ENCODE assay signal across 16 cellular contexts in the genomic region with DNA sequence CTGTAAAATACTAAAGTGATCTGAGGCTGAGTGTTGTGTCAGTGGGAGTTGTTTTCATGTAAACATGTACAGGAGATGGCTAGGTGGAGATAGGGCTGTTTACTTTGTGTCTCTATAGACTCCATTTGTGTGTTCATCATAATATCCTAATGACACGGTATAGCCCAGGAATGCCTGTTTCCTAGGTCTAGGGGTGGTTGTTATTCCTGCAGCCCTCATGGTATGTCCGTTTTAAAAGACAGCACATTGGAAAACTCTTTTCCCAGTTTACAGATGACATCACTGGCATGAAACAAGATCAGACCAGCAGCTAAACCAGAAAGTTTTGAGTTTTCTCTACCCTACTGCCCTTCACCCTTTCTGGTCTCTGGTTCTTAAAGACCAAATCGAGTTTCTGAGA.
DNase-seq lines count a peak whose midpoint lies in the region; ATAC-seq and TF ChIP-seq lines count a peak whose summit lies in the region.
"Had no signal": no experiment of that assay in that cellular context is flagged by ENCODE, and none has a peak within 500 bp of the region (broad histone marks: within the 10 kb centered on the region; RNA-seq: fewer than 3 reads in every experiment).

No MANE protein-coding gene starts in this region.

- POLR2A ChIA-PET in HCT116 (lab: Charles Lee) = no interaction called here
- POLR2A ChIA-PET in naive thymus-derived CD4-positive, alpha-beta T cell (lab: Charles Lee) = no interaction called here
- POLR2A ChIA-PET in activated CD4-positive, alpha-beta T cell treated with anti-CD3 and anti-CD28 coated beads for 36 hours (lab: Charles Lee) = no interaction called here

- no peak overlapping the region for H2AFZ ChIP-seq in HCT116 (ENCODE audit: low read depth, low read length, poor library complexity, severe bottlenecking)

- BruUV-seq in HCT116 (replicated peaks; lab: Mats Ljungman, UMichigan) = no TSS peak

- DNase-seq in HCT116 (ENCODE audit: low read depth, low spot score) = no peak
- DNase-seq in choroid plexus epithelial cell (ENCODE audit: low read depth) = peak; percentile 55
- DNase-seq in naive thymus-derived CD4-positive, alpha-beta T cell = no peak
- no peak for DNase-seq in NCI-H187 treated with DMSO at 0.1 percent for 48 hours (lab: John Stamatoyannopoulos, UW)
- DNase-seq in activated CD4-positive, alpha-beta T cell treated with anti-CD3 and anti-CD28 coated beads for 36 hours = no peak
- no peak for DNase-seq in effector memory CD8-positive, alpha-beta T cell
- DNase-seq: activated CD4-positive, alpha-beta memory T cell treated with anti-CD3 and anti-CD28 coated beads, Interleukin-2, amount 10 ng/mL, durations not matched to agents 7 days and 5 days; activated gamma-delta T cell; central memory CD4-positive, alpha-beta T cell; NCI-H1694 treated with DMSO at 0.1 percent for 48 hours; NCI-H774; stimulated activated naive B cell treated with anti-CD40 and anti-IgM and Interleukin-4, amounts not matched to agents 10 μg/mL and 1 μg/mL and 100 μg/mL, for 72 hours had no signal

- H3K4me3 ChIP-seq in BLaER1 (no peak overlapping the region), HCT116 (replicated peaks in 1 of 2; ENCODE audit: low read depth in 1 of 2, low read length in 2 of 2) (no peak overlapping the region), choroid plexus epithelial cell (ENCODE audit: low read depth, low read length) (no peak overlapping the region)
- no peak overlapping the region for H3K4me3 ChIP-seq in naive thymus-derived CD4-positive, alpha-beta T cell (ENCODE audit: low read length)

- CTCF ChIA-PET in HCT116 (lab: Charles Lee) = no interaction called here
- CTCF ChIA-PET in naive thymus-derived CD4-positive, alpha-beta T cell (lab: Charles Lee) = no interaction called here
- CTCF ChIA-PET in activated CD4-positive, alpha-beta T cell treated with anti-CD3 and anti-CD28 coated beads for 36 hours (lab: Charles Lee) = interaction anchor here (0.6 kb wide), 2 partner anchors 25 to 48 kb away, joined by 3 read pairs; no protein-coding TSS in a partner anchor

- TF ChIP-seq RAD21 in HCT116 (IDR thresholded peaks at IDR 0.05; ENCODE audit: low read depth) = no peak

- H3K4me1 ChIP-seq in BLaER1 (peaks cover 87% of the 10 kb centered on the region), HCT116 (ENCODE audit: control insufficient read depth in 1 of 2, insufficient read depth in 2 of 2, low read length in 2 of 2) (peaks cover 5 to 14% of the 10 kb centered on the region in 2 experiments; a peak in 3 of 4 replicates)
- peaks cover 0 to 5% of the 10 kb centered on the region in 2 donors for H3K4me1 ChIP-seq in naive thymus-derived CD4-positive, alpha-beta T cell (ENCODE audit: control insufficient read depth in 2 of 2, insufficient read depth in 2 of 2, low read length in 2 of 2)

- peaks cover 50% of the 10 kb centered on the region for H3K79me2 ChIP-seq in HCT116 (ENCODE audit: insufficient read depth, low read length)

- ATAC-seq in HCT116 (no peak), HG02763 (IDR thresholded peaks at IDR 0.05; ENCODE audit: unreplicated experiment) (no peak)
- ATAC-seq in naive thymus-derived CD4-positive, alpha-beta T cell = no peak
- no peak for ATAC-seq in activated CD4-positive, alpha-beta T cell treated with anti-CD3 and anti-CD28 coated beads for 36 hours
- no peak for ATAC-seq in effector memory CD8-positive, alpha-beta T cell (replicated peaks)
- ATAC-seq: stimulated activated naive B cell treated with anti-CD40 and anti-IgM and Interleukin-4, amounts not matched to agents 10 μg/mL and 1 μg/mL and 100 μg/mL, for 72 hours had no signal

- no peaks in the 10 kb centered on the region for H3K36me3 Mint-ChIP-seq in naive thymus-derived CD4-positive, alpha-beta T cell
- H3K36me3 Mint-ChIP-seq in activated CD4-positive, alpha-beta T cell treated with anti-CD3 and anti-CD28 coated beads for 36 hours (ENCODE audit: low read depth) = no peaks in the 10 kb centered on the region
- no peaks in the 10 kb centered on the region for H3K36me3 Mint-ChIP-seq in effector memory CD8-positive, alpha-beta T cell (ENCODE audit: insufficient read depth)
- H3K36me3 Mint-ChIP-seq: stimulated activated naive B cell treated with anti-CD40 and anti-IgM and Interleukin-4, amounts not matched to agents 10 μg/mL and 1 μg/mL and 100 μg/mL, for 72 hours had no signal

- H3K9me2 ChIP-seq in HCT116 (ENCODE audit: insufficient read depth) = no peaks in the 10 kb centered on the region

- no peak for TF ChIP-seq POLR2A in HCT116 (IDR thresholded peaks at IDR 0.05; ENCODE audit: borderline replicate concordance, extremely low read depth, insufficient read depth, insufficient read length)

- H3K36me3 ChIP-seq in BLaER1 = no peaks in the 10 kb centered on the region
- no peaks in the 10 kb centered on the region for H3K36me3 ChIP-seq in HCT116 (ENCODE audit: control insufficient read depth in 1 of 2, insufficient read depth in 2 of 2, low read length in 2 of 2)
- H3K36me3 ChIP-seq in naive thymus-derived CD4-positive, alpha-beta T cell (ENCODE audit: control insufficient read depth in 2 of 3, insufficient read depth in 3 of 3, low read length in 3 of 3) = no peaks in the 10 kb centered on the region

- H3K9me3 ChIP-seq in BLaER1 = no peaks in the 10 kb centered on the region
- H3K9me3 ChIP-seq in HCT116 (ENCODE audit: control insufficient read depth in 1 of 2, insufficient read depth in 1 of 2, low read depth in 1 of 2, low read length in 2 of 2) = no peaks in the 10 kb centered on the region
- no peaks in the 10 kb centered on the region for H3K9me3 ChIP-seq in naive thymus-derived CD4-positive, alpha-beta T cell (ENCODE audit: control insufficient read depth in 2 of 3, low read length in 3 of 3)

- intact Hi-C loops in HCT116 (cut with micrococcal nuclease) = no loop called here
- intact Hi-C loops in naive thymus-derived CD4-positive, alpha-beta T cell (cut with micrococcal nuclease) = no loop called here
- intact Hi-C loops in activated CD4-positive, alpha-beta T cell treated with anti-CD3 and anti-CD28 coated beads for 36 hours (cut with DNase I, micrococcal nuclease) = no loop called here

- H3K9ac ChIP-seq in BLaER1 (no peak overlapping the region), HCT116 (ENCODE audit: low read length) (no peak overlapping the region)
- H3K9ac ChIP-seq: KMS-11 had no signal

- H3K27me3 Mint-ChIP-seq in naive thymus-derived CD4-positive, alpha-beta T cell = peaks cover 40 to 55% (median 49%) of the 10 kb centered on the region in 5 donors
- peaks cover 34% of the 10 kb centered on the region for H3K27me3 Mint-ChIP-seq in activated CD4-positive, alpha-beta T cell treated with anti-CD3 and anti-CD28 coated beads for 36 hours
- peaks cover 61 to 79% of the 10 kb centered on the region in 2 donors for H3K27me3 Mint-ChIP-seq in effector memory CD8-positive, alpha-beta T cell

- TF ChIP-seq CTCF in HCT116 (IDR thresholded peaks at IDR 0.05 in 2 of 3, conservative IDR thresholded peaks at IDR 0.05 in 1 of 3; ENCODE audit: borderline replicate concordance in 1 of 3, insufficient read depth in 1 of 3, low read depth in 2 of 3, low read length in 2 of 3) = no peak
- TF ChIP-seq CTCF in choroid plexus epithelial cell (conservative IDR thresholded peaks at IDR 0.05; ENCODE audit: low read depth, low read length) = no peak

- RAD21 ChIA-PET in HCT116 (lab: Charles Lee; ENCODE audit: low non-redundant PET in 1 of 2, low total read pairs in 2 of 2, uncharacterized antibody in 2 of 2, unreplicated experiment in 2 of 2) = no interaction called here

- peak overlapping the region in 8 of 10 donors; percentile 9 to 75 (median 52) for H3K4me3 Mint-ChIP-seq in naive thymus-derived CD4-positive, alpha-beta T cell
- H3K4me3 Mint-ChIP-seq in activated CD4-positive, alpha-beta T cell treated with anti-CD3 and anti-CD28 coated beads for 36 hours = no peak overlapping the region
- H3K4me3 Mint-ChIP-seq in effector memory CD8-positive, alpha-beta T cell = no peak overlapping the region
- H3K4me3 Mint-ChIP-seq: activated CD4-positive, alpha-beta memory T cell treated with anti-CD3 and anti-CD28 coated beads, Interleukin-2, amount 10 ng/mL, durations not matched to agents 7 days and 5 days; stimulated activated naive B cell treated with anti-CD40 and anti-IgM and Interleukin-4, amounts not matched to agents 10 μg/mL and 1 μg/mL and 100 μg/mL, for 72 hours had no signal

- no peak overlapping the region for H3K27ac ChIP-seq in BLaER1
- H3K27ac ChIP-seq in HCT116 (ENCODE audit: low read depth, low read length) = no peak overlapping the region
- no peak overlapping the region for H3K27ac ChIP-seq in naive thymus-derived CD4-positive, alpha-beta T cell (ENCODE audit: low read depth, low read length)
- H3K27ac ChIP-seq: epithelial cell of prostate, KMS-11 had no signal

- peaks cover 0 to 2% (median 0%) of the 10 kb centered on the region in 11 donors for H3K9me3 Mint-ChIP-seq in naive thymus-derived CD4-positive, alpha-beta T cell
- no peaks in the 10 kb centered on the region for H3K9me3 Mint-ChIP-seq in activated CD4-positive, alpha-beta T cell treated with anti-CD3 and anti-CD28 coated beads for 36 hours (ENCODE audit: low read depth)
- H3K9me3 Mint-ChIP-seq in effector memory CD8-positive, alpha-beta T cell = no peaks in the 10 kb centered on the region
- H3K9me3 Mint-ChIP-seq: activated CD4-positive, alpha-beta memory T cell treated with anti-CD3 and anti-CD28 coated beads, Interleukin-2, amount 10 ng/mL, durations not matched to agents 7 days and 5 days; stimulated activated naive B cell treated with anti-CD40 and anti-IgM and Interleukin-4, amounts not matched to agents 10 μg/mL and 1 μg/mL and 100 μg/mL, for 72 hours had no signal

- H4K20me1 ChIP-seq in BLaER1 (peaks cover 67% of the 10 kb centered on the region), HCT116 (ENCODE audit: insufficient read depth) (no peaks in the 10 kb centered on the region)

- H3K4me2 ChIP-seq in BLaER1 = peak overlapping the region; percentile 97
- H3K4me2 ChIP-seq in HCT116 (ENCODE audit: low read length) = peak overlapping the region; percentile 91; the same call in 1 of the 2 replicates
- H3K4me2 ChIP-seq: KMS-11 had no signal

- H3K4me1 Mint-ChIP-seq in naive thymus-derived CD4-positive, alpha-beta T cell = peaks cover 3 to 15% (median 5%) of the 10 kb centered on the region in 7 donors
- H3K4me1 Mint-ChIP-seq in activated CD4-positive, alpha-beta T cell treated with anti-CD3 and anti-CD28 coated beads for 36 hours = peaks cover 2% of the 10 kb centered on the region
- peaks cover 0 to 7% of the 10 kb centered on the region in 2 donors for H3K4me1 Mint-ChIP-seq in effector memory CD8-positive, alpha-beta T cell (ENCODE audit: low read depth in 2 of 2)

- H3K27me3 ChIP-seq in BLaER1 (0 out of 2 replicates have a peak, but pooled peaks cover 4% of the 10 kb centered on the region), HCT116 (ENCODE audit: insufficient read depth, low read length) (no peaks in the 10 kb centered on the region)
- peaks cover 0 to 8% of the 10 kb centered on the region in 2 donors for H3K27me3 ChIP-seq in naive thymus-derived CD4-positive, alpha-beta T cell (ENCODE audit: control insufficient read depth in 2 of 2, insufficient read depth in 2 of 2, low read length in 2 of 2)

- H3K27ac Mint-ChIP-seq in naive thymus-derived CD4-positive, alpha-beta T cell = no peak overlapping the region
- no peak overlapping the region for H3K27ac Mint-ChIP-seq in activated CD4-positive, alpha-beta T cell treated with anti-CD3 and anti-CD28 coated beads for 36 hours
- no peak overlapping the region for H3K27ac Mint-ChIP-seq in effector memory CD8-positive, alpha-beta T cell
- H3K27ac Mint-ChIP-seq: activated CD4-positive, alpha-beta memory T cell treated with anti-CD3 and anti-CD28 coated beads, Interleukin-2, amount 10 ng/mL, durations not matched to agents 7 days and 5 days; stimulated activated naive B cell treated with anti-CD40 and anti-IgM and Interleukin-4, amounts not matched to agents 10 μg/mL and 1 μg/mL and 100 μg/mL, for 72 hours had no signal

Comparison
In these comparisons a context has a peak if more than half of its experiments do, and no peak if none do; other contexts are left out.
1. H3K4me3 Mint-ChIP-seq: peak in naive thymus-derived CD4-positive, alpha-beta T cell (8 of 10); none in activated CD4-positive, alpha-beta T cell treated with anti-CD3 and anti-CD28 coated beads for 36 hours (single experiment) and effector memory CD8-positive, alpha-beta T cell (0 of 2).